30 cellular contexts compared by ENCODE assay signal in genomic region chr17:61118871-61119270, GRCh38.
"Had no signal": no experiment of that assay in that cellular context is flagged by ENCODE, and none has a peak within 500 bp of the region (broad histone marks: within the 10 kb centered on the region; RNA-seq: fewer than 3 reads in every experiment).

No MANE protein-coding gene starts in this region.

- H3K4me1 ChIP-seq: ascending aorta had no signal

- H3K36me3 ChIP-seq: ascending aorta, cardiac muscle cell, WERI-Rb-1 had no signal

- ATAC-seq: activated CD8-positive, alpha-beta memory T cell treated with anti-CD3 and anti-CD28 coated beads, Interleukin-2, amount 10 ng/mL, durations not matched to agents 7 days and 5 days; activated CD8-positive, alpha-beta T cell treated with anti-CD3 and anti-CD28 coated beads, Interleukin-2, amount 10 ng/mL, durations not matched to agents 7 days and 5 days; activated naive CD8-positive, alpha-beta T cell treated with anti-CD3 and anti-CD28 coated beads, Interleukin-2, amount 50 U/mL, for 24 hours; WTC11 had no signal

- H3K4me3 ChIP-seq: ascending aorta, cardiac muscle cell had no signal

- H3K27me3 ChIP-seq: ascending aorta, cardiac muscle cell had no signal

- H3K27ac ChIP-seq: ascending aorta, cardiac muscle cell, WERI-Rb-1 had no signal

- DNase-seq: activated CD4-positive, alpha-beta memory T cell treated with anti-CD3 and anti-CD28 coated beads, Interleukin-2, amount 10 ng/mL, durations not matched to agents 7 days and 5 days; activated CD4-positive, alpha-beta T cell treated with anti-CD3 and anti-CD28 coated beads for 1 hour; activated CD4-positive, alpha-beta T cell treated with anti-CD3 and anti-CD28 coated beads for 36 hours; activated CD4-positive, alpha-beta T cell treated with anti-CD3 and anti-CD28 coated beads for 48 hours; activated CD4-positive, alpha-beta T cell treated with anti-CD3 and anti-CD28 coated beads, Interleukin-2, amount 10 ng/mL, durations not matched to agents 7 days and 5 days; activated CD4-positive, alpha-beta T cell treated with anti-CD3 and anti-CD28 coated beads, Interleukin-2, amount 50 U/mL, for 48 hours; activated CD4-positive, CD25-positive, alpha-beta regulatory T cell; activated CD8-positive, alpha-beta memory T cell treated with anti-CD3 and anti-CD28 coated beads for 24 hours; activated CD8-positive, alpha-beta memory T cell treated with anti-CD3 and anti-CD28 coated beads, Interleukin-2, amount 10 ng/mL, durations not matched to agents 7 days and 5 days; activated CD8-positive, alpha-beta memory T cell treated with anti-CD3 and anti-CD28 coated beads, Interleukin-2, amount 50 U/mL, for 48 hours; activated CD8-positive, alpha-beta T cell treated with anti-CD3 and anti-CD28 coated beads, Interleukin-2, amount 10 ng/mL, durations not matched to agents 7 days and 5 days; activated effector memory CD4-positive, alpha-beta T cell treated with Interleukin-2 at 50 U/mL for 16 hours; activated gamma-delta T cell; activated naive CD4-positive, alpha-beta T cell treated with anti-CD3 and anti-CD28 coated beads, Interleukin-2, amount 10 ng/mL, durations not matched to agents 7 days and 5 days; activated naive CD4-positive, alpha-beta T cell treated with Interleukin-2 at 50 U/mL for 16 hours; activated naive CD8-positive, alpha-beta T cell treated with anti-CD3 and anti-CD28 coated beads, Interleukin-2, amount 10 ng/mL, durations not matched to agents 7 days and 5 days; activated naive CD8-positive, alpha-beta T cell treated with anti-CD3 and anti-CD28 coated beads, Interleukin-2, amount 50 U/mL, for 24 hours; activated T-cell treated with anti-CD3 and anti-CD28 coated beads, Interleukin-2, amount 50 U/mL, for 24 hours; activated T-cell treated with anti-CD3 and anti-CD28 coated beads, Interleukin-2, amount 50 U/mL, for 48 hours; amygdala; anterior cingulate cortex; caudate nucleus; cerebellar nuclear complex; T-helper 1 cell; T-helper 2 cell; T-helper 9 cell; WERI-Rb-1 had no signal
